Comparison of ENCODE assay signal across 8 cellular contexts in the genomic region with DNA sequence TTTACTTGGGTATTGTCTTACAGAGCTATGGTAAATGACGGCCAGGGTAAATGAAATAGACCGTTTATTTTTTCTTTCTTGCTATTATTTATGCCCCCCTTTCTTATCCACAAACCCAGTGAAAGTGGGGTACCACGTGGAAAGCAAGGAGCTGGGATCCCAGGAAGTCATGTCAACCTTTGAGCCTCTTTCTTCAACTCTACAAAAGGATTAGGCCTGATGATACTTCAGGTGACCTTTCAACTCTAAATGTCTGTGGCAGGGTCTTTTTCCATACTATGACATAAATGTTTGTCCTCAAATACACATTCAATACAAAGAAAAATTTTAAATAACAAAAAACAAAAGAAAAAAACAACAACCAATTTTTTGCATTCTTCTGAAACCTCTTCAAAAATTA.
"Had no signal": no experiment of that assay in that cellular context is flagged by ENCODE, and none has a peak within 500 bp of the region (broad histone marks: within the 10 kb centered on the region; RNA-seq: fewer than 3 reads in every experiment).

No MANE protein-coding gene starts in this region.

- H3K4me3 ChIP-seq: GM12878 had no signal

- ATAC-seq: GM12878 had no signal

- DNase-seq: GDM1, GF-D8 had no signal

- FAIRE-seq: G401.6, GM12878, GM12891, GM12892, GM18507, GM19239 had no signal
